In genomic region chr6:39724787-39725631, GRCh38 we compare ENCODE assay signal across 9 cellular contexts. TPM values are rescaled to one million over a fixed set of nuclear protein-coding genes. Genes with fewer than 3 reads are reported as not detected.
A peak's percentile ranks its signal among the peaks of the same experiment; 100 is the strongest.
DNase-seq lines count a peak whose midpoint lies in the region; ATAC-seq and TF ChIP-seq lines count a peak whose summit lies in the region.
"Had no signal": no experiment of that assay in that cellular context is flagged by ENCODE, and none has a peak within 500 bp of the region (broad histone marks: within the 10 kb centered on the region; RNA-seq: fewer than 3 reads in every experiment).

Gene KIF6 (minus strand): TSS chr6:39725408. CDS start chr6:39725310, 98 bp downstream.

- H3K9me3 ChIP-seq in BLaER1 treated with 17β-estradiol and CSF1 and Interleukin-3, amounts not matched to agents 10 nM and 100 nM (replicated peaks in 1 of 11) = peaks cover 0 to 7% (median 0%) of the 10 kb centered on the region in 11 experiments; a peak in 3 of 22 replicates

- no peaks in the 10 kb centered on the region for H4K20me1 ChIP-seq in BLaER1 treated with 17β-estradiol and CSF1 and Interleukin-3, amounts not matched to agents 10 nM and 100 nM

- TF ChIP-seq POLR2A in erythroblast (IDR thresholded peaks at IDR 0.05; ENCODE audit: low read length) = no peak

- peak within 1 kb of the TSS; percentile 60 to 80 (median 68) for H3K4me2 ChIP-seq in BLaER1 treated with 17β-estradiol and CSF1 and Interleukin-3, amounts not matched to agents 10 nM and 100 nM

- H3K27me3 ChIP-seq in BLaER1 treated with 17β-estradiol and CSF1 and Interleukin-3, amounts not matched to agents 10 nM and 100 nM = no peaks in the 10 kb centered on the region

- peak within 1 kb of the TSS; percentile 87 for H3K27ac Mint-ChIP-seq in activated T-cell treated with anti-CD3 and anti-CD28 coated beads, Interleukin-2, amount 50 U/mL, for 24 hours

- peaks cover 20% of the 10 kb centered on the region for H3K27me3 Mint-ChIP-seq in activated T-cell treated with anti-CD3 and anti-CD28 coated beads, Interleukin-2, amount 50 U/mL, for 24 hours

- H3K4me3 Mint-ChIP-seq in activated T-cell treated with anti-CD3 and anti-CD28 coated beads, Interleukin-2, amount 50 U/mL, for 24 hours = peak within 1 kb of the TSS; percentile 88

- peak within 1 kb of the TSS in 8 of 11 experiments; percentile 20 to 58 (median 50); a peak in 8 of 22 replicates for H3K9ac ChIP-seq in BLaER1 treated with 17β-estradiol and CSF1 and Interleukin-3, amounts not matched to agents 10 nM and 100 nM

- peaks cover 9% of the 10 kb centered on the region for H3K4me1 Mint-ChIP-seq in activated T-cell treated with anti-CD3 and anti-CD28 coated beads, Interleukin-2, amount 50 U/mL, for 24 hours (ENCODE audit: low read depth)

- 0 out of 20 replicates have a peak, but pooled peaks cover 0 to 5% (median 0%) of the 10 kb centered on the region in 10 experiments for H3K4me1 ChIP-seq in BLaER1 treated with 17β-estradiol and CSF1 and Interleukin-3, amounts not matched to agents 10 nM and 100 nM

- H3K4me3 ChIP-seq in BLaER1 treated with 17β-estradiol and CSF1 and Interleukin-3, amounts not matched to agents 10 nM and 100 nM = peak within 1 kb of the TSS; percentile 49 to 73 (median 60)

- DNase-seq in NCI-H82 (lab: John Stamatoyannopoulos, UW) = peak; percentile 98
- peak; percentile 83 for DNase-seq in activated T-cell treated with anti-CD3 and anti-CD28 coated beads, Interleukin-2, amount 50 U/mL, for 24 hours
- DNase-seq in erythroblast (lab: John Stamatoyannopoulos, UW) = peak; percentile 88 to 91
- DNase-seq in mucosa of gallbladder (ENCODE audit: low spot score) = peak; percentile 92
- peak; percentile 65 to 71 for DNase-seq in stimulated activated CD8-positive, alpha-beta memory T cell treated with anti-CD3 and anti-CD28 coated beads, Interleukin-2, amount 100 ng/mL, for 48 hours (ENCODE audit: low read depth in 2 of 2)

- no peaks in the 10 kb centered on the region for H3K36me3 ChIP-seq in BLaER1 treated with 17β-estradiol and CSF1 and Interleukin-3, amounts not matched to agents 10 nM and 100 nM

- no peak within 1 kb of the TSS; a peak in 1 of 22 replicates for H3K27ac ChIP-seq in BLaER1 treated with 17β-estradiol and CSF1 and Interleukin-3, amounts not matched to agents 10 nM and 100 nM

- H3K9me3 Mint-ChIP-seq in activated T-cell treated with anti-CD3 and anti-CD28 coated beads, Interleukin-2, amount 50 U/mL, for 24 hours = no peaks in the 10 kb centered on the region

- ATAC-seq in GM19395 (IDR thresholded peaks at IDR 0.05; ENCODE audit: unreplicated experiment) (peak; percentile 99), HG03558 (IDR thresholded peaks at IDR 0.05; ENCODE audit: extremely low read depth, unreplicated experiment) (peak; percentile 94)
- ATAC-seq: Panc1 had no signal

- H3K36me3 Mint-ChIP-seq in activated T-cell treated with anti-CD3 and anti-CD28 coated beads, Interleukin-2, amount 50 U/mL, for 24 hours (ENCODE audit: low read depth) = peaks cover 2% of the 10 kb centered on the region

RNA-seq across cellular contexts. Expression of gene KIF6, which starts in this region (rescaled TPM):
- total RNA-seq in mucosa of gallbladder = 2.6 TPM
